ENCODE assay signal across 1 cellular context in genomic region chr2:42210203-42210602, GRCh38.
TF ChIP-seq lines count a peak whose summit lies in the region.

No MANE protein-coding gene starts in this region.

TF ChIP-seq in HEK293, 187 proteins besides CTCF, POLR2A, EP300 and RAD21:
- TF ChIP-seq ATF2 (tag by site-specific recombination; IDR thresholded peaks at IDR 0.05; ENCODE audit: low read depth) (0 out of 2 replicates have a peak, but pooled peaks have one; percentile 50), ZNF571 (tag by site-specific recombination; IDR thresholded peaks at IDR 0.05) (no peak)
TF ChIP-seq in HEK293: peak in this region for 1.
